1 cellular context compared by ENCODE assay signal in the genomic region with DNA sequence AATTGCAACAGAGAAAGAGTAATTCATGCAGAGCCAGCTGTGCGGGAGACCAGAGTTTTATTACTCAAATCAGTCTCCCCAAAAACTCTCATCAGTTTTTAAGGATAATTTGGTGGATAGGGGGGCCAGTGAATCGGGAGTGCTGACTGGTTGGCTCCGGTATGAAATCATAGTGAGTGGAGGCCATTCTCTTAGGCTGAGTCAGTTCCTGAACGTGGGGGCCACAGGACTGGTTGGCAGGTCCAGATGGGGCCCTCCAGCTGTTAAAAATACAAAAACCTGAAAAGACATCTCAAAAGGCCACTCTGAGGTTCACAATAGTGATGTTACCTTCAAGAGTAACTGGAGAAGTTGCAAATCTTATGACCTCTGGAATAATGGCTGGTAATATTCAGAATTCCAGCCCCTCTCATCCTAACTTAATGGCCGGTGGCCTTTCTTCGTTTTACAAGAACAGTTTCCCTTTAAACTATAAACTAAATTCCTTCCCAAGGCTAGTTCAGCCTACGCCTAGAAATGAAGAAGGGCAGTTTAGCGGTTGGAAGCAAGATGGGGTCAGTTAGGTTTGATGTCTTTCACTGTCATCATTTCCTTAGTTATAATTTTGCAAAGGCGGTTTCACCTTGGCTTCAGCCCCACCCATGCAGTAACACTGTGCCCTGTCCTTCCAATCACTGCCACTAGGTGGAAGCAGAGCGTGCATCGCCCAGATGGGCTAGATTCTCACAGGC.
A peak's percentile ranks its signal among the peaks of the same experiment; 100 is the strongest.
TF ChIP-seq lines count a peak whose summit lies in the region.

No MANE protein-coding gene starts in this region.

TF ChIP-seq in SK-N-SH, 30 proteins besides CTCF, POLR2A, EP300 and RAD21 (continued from another document):
- TF ChIP-seq, protein P1, sequence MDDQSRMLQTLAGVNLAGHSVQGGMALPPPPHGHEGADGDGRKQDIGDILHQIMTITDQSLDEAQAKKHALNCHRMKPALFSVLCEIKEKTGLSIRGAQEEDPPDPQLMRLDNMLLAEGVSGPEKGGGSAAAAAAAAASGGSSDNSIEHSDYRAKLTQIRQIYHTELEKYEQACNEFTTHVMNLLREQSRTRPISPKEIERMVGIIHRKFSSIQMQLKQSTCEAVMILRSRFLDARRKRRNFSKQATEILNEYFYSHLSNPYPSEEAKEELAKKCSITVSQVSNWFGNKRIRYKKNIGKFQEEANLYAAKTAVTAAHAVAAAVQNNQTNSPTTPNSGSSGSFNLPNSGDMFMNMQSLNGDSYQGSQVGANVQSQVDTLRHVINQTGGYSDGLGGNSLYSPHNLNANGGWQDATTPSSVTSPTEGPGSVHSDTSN (IDR thresholded peaks at IDR 0.05) = no peak
- TF ChIP-seq RXRA (IDR thresholded peaks at IDR 0.05; ENCODE audit: borderline replicate concordance, low read depth) (no peak), SMC3 (IDR thresholded peaks at IDR 0.05; ENCODE audit: low read depth, low read length) (peak; percentile 55), ELF1 (IDR thresholded peaks at IDR 0.05) (no peak)
- TF ChIP-seq, protein P2, sequence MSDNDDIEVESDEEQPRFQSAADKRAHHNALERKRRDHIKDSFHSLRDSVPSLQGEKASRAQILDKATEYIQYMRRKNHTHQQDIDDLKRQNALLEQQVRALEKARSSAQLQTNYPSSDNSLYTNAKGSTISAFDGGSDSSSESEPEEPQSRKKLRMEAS (IDR thresholded peaks at IDR 0.05; ENCODE audit: low read depth) = no peak
TF ChIP-seq in SK-N-SH: peak in this region for 1.
